In genomic region chr2:105873721-105874120, GRCh38 we compare ENCODE assay signal across 8 cellular contexts.
DNase-seq lines count a peak whose midpoint lies in the region; ATAC-seq, FAIRE-seq and TF ChIP-seq lines count a peak whose summit lies in the region.

No MANE protein-coding gene starts in this region.

- H3K4me3 ChIP-seq in AG10803 (ENCODE audit: low read length) (no peak overlapping the region), foreskin fibroblast (ENCODE audit: low read depth in 1 of 2, low read length in 2 of 2) (no peak overlapping the region)

- FAIRE-seq in D721Med (lab: Jason Lieb, UNC): no peak

- DNase-seq in AG10803 (ENCODE audit: low read depth) (peak; percentile 37), foreskin fibroblast (peak; percentile 62 to 70), medulla oblongata (ENCODE audit: extremely low spot score) (no peak), D721Med (ENCODE audit: insufficient read length, low spot score) (no peak)
- DNase-seq in activated CD4-positive, alpha-beta T cell treated with anti-CD3 and anti-CD28 coated beads, Interleukin-2, amount 50 U/mL, for 1 hour: peak; percentile 30
- peak; percentile 51 for DNase-seq in stimulated activated CD8-positive, alpha-beta memory T cell treated with anti-CD3 and anti-CD28 coated beads, Interleukin-12 subunit alpha, Interleukin-12 subunit beta, amount 100 ng/mL, for 24 hours (ENCODE audit: extremely low read depth)

- TF ChIP-seq CTCF in AG10803 (conservative IDR thresholded peaks at IDR 0.05; ENCODE audit: low read length) (no peak), foreskin fibroblast (IDR thresholded peaks at IDR 0.05; ENCODE audit: low read depth, low read length) (no peak), D721Med (IDR thresholded peaks at IDR 0.05; ENCODE audit: insufficient read depth, missing control alignments) (no peak)

- ATAC-seq in GM19328 (IDR thresholded peaks at IDR 0.05; ENCODE audit: unreplicated experiment) (peak; percentile 81), HG03196 (IDR thresholded peaks at IDR 0.05; ENCODE audit: unreplicated experiment) (peak; percentile 83)

Comparison
In these comparisons a context has a peak if more than half of its experiments do, and no peak if none do; other contexts are left out.
1. DNase-seq: peak in AG10803 (single experiment), activated CD4-positive, alpha-beta T cell treated with anti-CD3 and anti-CD28 coated beads, Interleukin-2, amount 50 U/mL, for 1 hour (single experiment), foreskin fibroblast (2 of 2) and stimulated activated CD8-positive, alpha-beta memory T cell treated with anti-CD3 and anti-CD28 coated beads, Interleukin-12 subunit alpha, Interleukin-12 subunit beta, amount 100 ng/mL, for 24 hours (single experiment); none in medulla oblongata (single experiment) and D721Med (single experiment).